ENCODE assay signal across 8 cellular contexts in the genomic region with DNA sequence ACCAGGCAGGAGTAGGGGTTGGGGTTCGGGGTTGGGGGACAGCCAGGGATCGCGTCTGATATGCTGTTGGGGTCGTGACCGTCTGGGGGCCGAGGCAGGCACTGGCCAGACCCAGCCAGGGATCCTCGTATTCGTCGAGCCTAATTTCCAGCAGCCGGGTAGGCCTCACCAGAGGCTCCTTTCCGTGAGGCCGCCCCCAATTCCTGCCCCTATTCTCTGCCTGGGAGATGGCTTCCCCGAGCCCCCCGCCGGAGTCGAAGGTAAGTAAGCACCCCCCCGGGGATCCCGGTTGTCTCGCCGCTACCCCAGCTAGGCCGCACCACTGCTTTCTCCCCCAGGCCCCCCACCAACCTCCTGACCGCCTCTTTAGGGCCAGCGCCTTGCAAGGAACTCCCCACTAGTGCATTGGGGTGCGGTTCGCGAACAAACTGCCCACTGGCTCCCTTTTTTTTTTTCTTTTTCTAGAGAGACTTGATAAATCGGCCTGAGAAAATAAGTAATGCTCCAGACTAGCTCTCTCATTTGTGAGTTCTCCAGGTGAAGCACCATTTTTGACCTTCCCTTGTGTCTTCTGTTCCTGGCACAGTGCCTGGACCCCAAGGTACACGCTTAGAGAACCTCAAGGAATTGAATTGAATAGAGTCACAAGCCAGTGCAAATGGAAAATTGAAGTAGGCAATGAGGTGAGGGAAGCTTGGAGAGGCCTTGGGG. TPM values are rescaled to one million over a fixed set of nuclear protein-coding genes. Genes with fewer than 3 reads are reported as not detected.
A peak's percentile ranks its signal among the peaks of the same experiment; 100 is the strongest.
DNase-seq lines count a peak whose midpoint lies in the region; ATAC-seq and TF ChIP-seq lines count a peak whose summit lies in the region.

No MANE protein-coding gene starts in this region.

- DNase-seq in DMS79 (lab: John Stamatoyannopoulos, UW) (peak; percentile 16), fibroblast of villous mesenchyme (ENCODE audit: low read depth) (peak; percentile 40), omental fat pad (ENCODE audit: low spot score) (peak; percentile 24), KG1 (lab: John Stamatoyannopoulos, UW) (no peak), DMS153 treated with DMSO at 0.1 percent for 48 hours (lab: John Stamatoyannopoulos, UW; ENCODE audit: unreplicated experiment) (no peak)
- no peak for DNase-seq in T-helper 2 cell treated with Interferon-gamma antibody and Interleukin-4, amounts not matched to agents 5 μg/mL and 100 μg/mL, for 36 hours (ENCODE audit: low spot score)

- peaks cover 74% of the 10 kb centered on the region for H3K36me3 Mint-ChIP-seq in T-helper 2 cell treated with Interferon-gamma antibody and Interleukin-4, amounts not matched to agents 5 μg/mL and 100 μg/mL, for 36 hours (ENCODE audit: low read depth)

- ATAC-seq in HG02798 (IDR thresholded peaks at IDR 0.05; ENCODE audit: poor library complexity, unreplicated experiment) (peak; percentile 12), omental fat pad (ENCODE audit: low FRiP score) (peak; percentile 33), HG02610 (IDR thresholded peaks at IDR 0.05; ENCODE audit: unreplicated experiment) (no peak)

- H3K4me3 ChIP-seq in fibroblast of villous mesenchyme (ENCODE audit: low read depth, low read length): peak overlapping the region; percentile 90

- TF ChIP-seq CTCF in fibroblast of villous mesenchyme (IDR thresholded peaks at IDR 0.05; ENCODE audit: insufficient read depth, low read depth, low read length) (no peak), omental fat pad (IDR thresholded peaks at IDR 0.05) (no peak)

- H3K9me3 Mint-ChIP-seq in T-helper 2 cell treated with Interferon-gamma antibody and Interleukin-4, amounts not matched to agents 5 μg/mL and 100 μg/mL, for 36 hours: peaks cover 41% of the 10 kb centered on the region

- H3K4me3 Mint-ChIP-seq in T-helper 2 cell treated with Interferon-gamma antibody and Interleukin-4, amounts not matched to agents 5 μg/mL and 100 μg/mL, for 36 hours: peak overlapping the region; percentile 99

- peaks cover 40% of the 10 kb centered on the region for H3K4me1 Mint-ChIP-seq in T-helper 2 cell treated with Interferon-gamma antibody and Interleukin-4, amounts not matched to agents 5 μg/mL and 100 μg/mL, for 36 hours (ENCODE audit: low read depth)

- no peaks in the 10 kb centered on the region for H3K27me3 Mint-ChIP-seq in T-helper 2 cell treated with Interferon-gamma antibody and Interleukin-4, amounts not matched to agents 5 μg/mL and 100 μg/mL, for 36 hours (ENCODE audit: low read depth)

- peak overlapping the region; percentile 99 for H3K27ac Mint-ChIP-seq in T-helper 2 cell treated with Interferon-gamma antibody and Interleukin-4, amounts not matched to agents 5 μg/mL and 100 μg/mL, for 36 hours

RNA-seq across cellular contexts. Expression of gene ZNF189, which starts 0.4 kb away (rescaled TPM):
- total RNA-seq in fibroblast of villous mesenchyme (16.4 and 23.7 TPM in 2 replicates), omental fat pad (10 to 100 TPM; 17.0 to 29.2 (median 21.0) TPM)

RNA-seq across cellular contexts. Expression of gene MRPL50, which starts 0.7 kb away (rescaled TPM):
- total RNA-seq in fibroblast of villous mesenchyme: 11.9 and 17.3 TPM in 2 replicates
- total RNA-seq in omental fat pad: 10 to 100 TPM in 3 of 4 donors, 1 to 10 TPM in 1; 9.9 to 13.7 (median 12.6) TPM

RNA-seq across cellular contexts. Expression of gene BAAT, which starts 14.3 kb away (rescaled TPM):
- under 0.01 TPM in 1 of 2 replicates, not detected in the other for total RNA-seq in fibroblast of villous mesenchyme
- not detected for total RNA-seq in omental fat pad

RNA-seq across cellular contexts. Expression of gene ALDOB, which starts 36.5 kb away (rescaled TPM):
- total RNA-seq in fibroblast of villous mesenchyme: not detected in 2 replicates
- total RNA-seq in omental fat pad: under 1 TPM in 1 of 4 donors, not detected in 3; 0.38 TPM

Comparison
In these comparisons a context has a peak if more than half of its experiments do, and no peak if none do; other contexts are left out.
1. DNase-seq: peak in DMS79 (single experiment), fibroblast of villous mesenchyme (single experiment) and omental fat pad (single experiment); none in T-helper 2 cell treated with Interferon-gamma antibody and Interleukin-4, amounts not matched to agents 5 μg/mL and 100 μg/mL, for 36 hours (single experiment), KG1 (single experiment) and DMS153 treated with DMSO at 0.1 percent for 48 hours (single experiment).